Comparison of ENCODE assay signal across 8 cellular contexts in the genomic region with DNA sequence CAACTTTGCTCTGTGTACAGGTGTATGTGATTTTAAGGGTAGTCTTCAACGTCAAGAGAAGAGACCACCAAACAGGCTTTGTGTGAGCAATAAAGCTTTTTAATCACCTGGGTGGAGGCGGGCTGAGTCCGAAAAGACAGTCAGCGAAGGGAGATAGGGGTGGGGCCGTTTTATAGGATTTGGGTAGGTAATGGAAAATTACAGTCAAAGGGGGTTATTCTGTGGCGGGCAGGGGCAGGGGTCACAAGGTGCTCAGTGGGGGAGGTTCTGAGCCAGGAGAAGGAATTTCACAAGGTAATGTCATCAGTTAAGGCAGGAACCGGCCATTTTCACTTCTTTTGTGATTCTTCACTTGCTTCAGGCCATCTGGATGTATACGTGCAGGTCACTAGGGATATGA. TPM values are rescaled to one million over a fixed set of nuclear protein-coding genes. Genes with fewer than 3 reads are reported as not detected.
DNase-seq lines count a peak whose midpoint lies in the region; ATAC-seq, FAIRE-seq and TF ChIP-seq lines count a peak whose summit lies in the region.
"Not testable (repeated sequence)": the region's sequence is repeated elsewhere in the genome, so short reads cannot be mapped to it uniquely, and the experiment has no call there.
"Had no signal": no experiment of that assay in that cellular context is flagged by ENCODE, and none has a peak within 500 bp of the region (broad histone marks: within the 10 kb centered on the region; RNA-seq: fewer than 3 reads in every experiment).

No MANE protein-coding gene starts in this region.

- H3K27ac Mint-ChIP-seq in GM23338 (peak overlapping the region; percentile 86), WTC11 (peak overlapping the region; percentile 78)

- POLR2A ChIA-PET in WTC11 (lab: Charles Lee), result interaction anchor here (1.2 kb wide), 1 partner anchor 9 kb away, joined by 3 read pairs; a partner anchor contains a TSS
- POLR2A ChIA-PET in H1 (lab: Charles Lee; ENCODE audit: partially characterized antibody), result interaction anchor here (1.2 kb wide), 1 partner anchor 220 kb away, joined by 4 read pairs; a partner anchor contains a TSS

- WGBS in H1 (ENCODE audit: extremely low coverage in 1 of 2, insufficient coverage in 1 of 2, insufficient read length in 1 of 2, insufficient replicate concordance in 2 of 2, low coverage in 1 of 2, low lambda C conversion rate in 2 of 2, missing lambda C conversion rate in 1 of 2), 2 experiments, result 62% methylated on average over 8 of the region's 8 CpGs; no CpG with 5 or more reads in 1 of the 2 experiments
- WGBS in mesendoderm (ENCODE audit: extremely low coverage, insufficient coverage, low lambda C conversion rate), result no CpG with 5 or more reads among the region's 8 CpGs

- H3K27ac ChIP-seq in GM23338 (ENCODE audit: low read depth) (peak overlapping the region; percentile 10; the same call in 1 of the 2 replicates), HUES48 (ENCODE audit: low read depth, low read length) (peak overlapping the region; percentile 27)
- not testable (repeated sequence) for H3K27ac ChIP-seq in H1 (ENCODE audit: low read depth, low read length); right atrium auricular region; mesendoderm (ENCODE audit: low read depth, low read length)

- H3K36me3 Mint-ChIP-seq in GM23338 (ENCODE audit: low read depth); WTC11: not testable (repeated sequence)

- H4K20me1 ChIP-seq in GM23338 (replicated peaks; ENCODE audit: insufficient read depth); H1 (replicated peaks in 1 of 2; ENCODE audit: control insufficient read depth in 1 of 2, insufficient read depth in 2 of 2, low read length in 2 of 2): not testable (repeated sequence)

- H3F3A ChIP-seq in GM23338 (replicated peaks; ENCODE audit: low read depth), result not testable (repeated sequence)

- H3K4me1 ChIP-seq in GM23338 (ENCODE audit: insufficient read depth); HUES48 (ENCODE audit: control insufficient read depth, insufficient read depth, low read length); H1 (replicated peaks in 1 of 4; ENCODE audit: control insufficient read depth in 3 of 4, insufficient read depth in 4 of 4, low read length in 3 of 4); right atrium auricular region; mesendoderm (ENCODE audit: control insufficient read depth, low read depth, low read length): not testable (repeated sequence)

- H3K4me2 ChIP-seq in GM23338; H1 (ENCODE audit: insufficient read depth in 1 of 2, low read depth in 2 of 2, low read length in 2 of 2); mesendoderm (ENCODE audit: low read length): not testable (repeated sequence)

- H3K23ac ChIP-seq in H1 (ENCODE audit: insufficient read length); mesendoderm (ENCODE audit: low read length): not testable (repeated sequence)

- H4K91ac ChIP-seq in H1 (replicated peaks; ENCODE audit: insufficient read length, low read length), result not testable (repeated sequence)

- H4K8ac ChIP-seq in H1 (ENCODE audit: extremely low read depth, insufficient read depth, low read length); mesendoderm (ENCODE audit: low read depth, low read length): not testable (repeated sequence)

- H3K9me2 ChIP-seq in GM23338 (ENCODE audit: insufficient read depth), result not testable (repeated sequence)

- TF ChIP-seq POLR2A in H1 (IDR thresholded peaks at IDR 0.05; ENCODE audit: control extremely low read depth in 1 of 2, low read depth in 2 of 2, low read length in 2 of 2), result not testable (repeated sequence)

- H2AK5ac ChIP-seq in H1 (ENCODE audit: low read depth, low read length); mesendoderm (ENCODE audit: low read length): not testable (repeated sequence)

- not testable (repeated sequence) for H3K4me3 Mint-ChIP-seq in GM23338, WTC11

- not testable (repeated sequence) for H3K14ac ChIP-seq in H1 (ENCODE audit: insufficient read length)

- H2BK12ac ChIP-seq in H1 (ENCODE audit: low read depth, low read length), result not testable (repeated sequence)

- not testable (repeated sequence) for H3K4me3 ChIP-seq in GM23338; HUES48 (ENCODE audit: low read depth, low read length); H1 (ENCODE audit: extremely low read depth in 1 of 4, insufficient read depth in 2 of 4, low read depth in 3 of 4, low read length in 4 of 4); right atrium auricular region; mesendoderm (ENCODE audit: low read length)

- not testable (repeated sequence) for H3K27me3 ChIP-seq in GM23338 (ENCODE audit: insufficient read depth); HUES48 (ENCODE audit: control insufficient read depth, insufficient read depth, low read length); H1 (replicated peaks in 1 of 4; ENCODE audit: control insufficient read depth in 3 of 4, extremely low read depth in 1 of 4, insufficient read depth in 3 of 4, low read length in 3 of 4); right atrium auricular region; mesendoderm (ENCODE audit: insufficient read depth, low read length, poor library complexity)

- not testable (repeated sequence) for H3K9me3 ChIP-seq in HUES48 (ENCODE audit: control insufficient read depth, insufficient read depth, low read length); H1 (ENCODE audit: insufficient read depth in 2 of 2, low read depth in 1 of 2, low read length in 1 of 2); right atrium auricular region

- H3K79me2 ChIP-seq in GM23338 (replicated peaks; ENCODE audit: insufficient read depth); H1 (ENCODE audit: control insufficient read depth in 1 of 2, insufficient read depth in 2 of 2, low read length in 2 of 2); mesendoderm (ENCODE audit: control insufficient read depth, insufficient read depth, low read length): not testable (repeated sequence)

- not testable (repeated sequence) for H2BK20ac ChIP-seq in H1 (ENCODE audit: low read length)

- not testable (repeated sequence) for H3K56ac ChIP-seq in H1 (replicated peaks; ENCODE audit: insufficient read length, low read depth, low read length); mesendoderm (ENCODE audit: low read length)

- not testable (repeated sequence) for H3K27me3 Mint-ChIP-seq in GM23338 (ENCODE audit: insufficient read depth, low read depth, poor library complexity); WTC11 (ENCODE audit: low read depth)

- not testable (repeated sequence) for H2BK120ac ChIP-seq in H1 (replicated peaks; ENCODE audit: low read depth, low read length); mesendoderm (ENCODE audit: low read depth, low read length)

- not testable (repeated sequence) for ATAC-seq in GM23338, WTC11

- DNase-seq in GM23338 (ENCODE audit: low spot score) (peak; percentile 10), WTC11 (ENCODE audit: low spot score) (peak; percentile 28), H1 (ENCODE audit: low read depth in 1 of 2, low spot score in 2 of 2) (peak in 1 of 2 experiments; percentile 46), right atrium auricular region (ENCODE audit: low spot score) (peak; percentile 30), mesendoderm (peak; percentile 81)

- H3K23me2 ChIP-seq in H1 (ENCODE audit: low read depth, low read length), result not testable (repeated sequence)

- not testable (repeated sequence) for TF ChIP-seq EP300 in H1 (IDR thresholded peaks at IDR 0.05; ENCODE audit: borderline replicate concordance in 1 of 2, low read depth in 2 of 2, low read length in 2 of 2)

- not testable (repeated sequence) for H3K9ac ChIP-seq in HUES48 (ENCODE audit: low read depth, low read length); H1 (replicated peaks in 1 of 4; ENCODE audit: extremely low read depth in 1 of 4, low read depth in 3 of 4, low read length in 3 of 4); mesendoderm (ENCODE audit: low read length)

- H3K4me1 Mint-ChIP-seq in GM23338 (peaks cover 16% of the 10 kb centered on the region), WTC11 (peaks cover 23% of the 10 kb centered on the region)

- H3K18ac ChIP-seq in H1 (ENCODE audit: extremely low read depth, low read length), result not testable (repeated sequence)
- peak overlapping the region; percentile 28 for H3K18ac ChIP-seq in mesendoderm (ENCODE audit: low read length)

- CTCF ChIA-PET in WTC11 (lab: Charles Lee) (interaction anchor here (2.9 kb wide), 1 partner anchor 10 kb away, joined by 16 read pairs; a partner anchor contains a TSS), H1 (lab: Charles Lee; ENCODE audit: partially characterized antibody) (interaction anchor here (1.2 to 1.3 kb wide), 2 partner anchors 9 to 22 kb away, joined by 4 to 8 read pairs; a partner anchor contains a TSS)

- not testable (repeated sequence) for FAIRE-seq in H1 (lab: Jason Lieb, UNC)

- H3K4ac ChIP-seq in H1 (replicated peaks; ENCODE audit: insufficient read length, low read depth, low read length); mesendoderm (ENCODE audit: low read depth, low read length): not testable (repeated sequence)

- not testable (repeated sequence) for H3K79me1 ChIP-seq in H1 (ENCODE audit: low read depth, low read length); mesendoderm (ENCODE audit: low read length)

- H3K9me3 Mint-ChIP-seq in GM23338, WTC11: not testable (repeated sequence)

- TF ChIP-seq RAD21 in H1 (IDR thresholded peaks at IDR 0.05 in 1 of 2, conservative IDR thresholded peaks at IDR 0.05 in 1 of 2; ENCODE audit: low read depth in 2 of 2, low read length in 2 of 2), result not testable (repeated sequence)

- not testable (repeated sequence) for TF ChIP-seq CTCF in GM23338 (conservative IDR thresholded peaks at IDR 0.05; ENCODE audit: low read depth in 2 of 2); WTC11 (IDR thresholded peaks at IDR 0.05); H1 (IDR thresholded peaks at IDR 0.05; ENCODE audit: control extremely low read depth in 1 of 3, insufficient read depth in 1 of 3, low read depth in 1 of 3, low read length in 3 of 3); right atrium auricular region (IDR thresholded peaks at IDR 0.05)

- not testable (repeated sequence) for H4K5ac ChIP-seq in H1 (ENCODE audit: insufficient read length, low read depth, low read length); mesendoderm (ENCODE audit: low read length)

- not testable (repeated sequence) for H2BK5ac ChIP-seq in H1 (ENCODE audit: low read depth, low read length); mesendoderm (ENCODE audit: low read length)

- H2AFZ ChIP-seq in GM23338; H1 (ENCODE audit: low read length): not testable (repeated sequence)

- H2BK15ac ChIP-seq in H1 (ENCODE audit: low read length); mesendoderm (replicated peaks; ENCODE audit: low read depth): not testable (repeated sequence)

- not testable (repeated sequence) for H3K36me3 ChIP-seq in GM23338 (ENCODE audit: insufficient read depth); HUES48 (ENCODE audit: control insufficient read depth, insufficient read depth, low read length); H1 (ENCODE audit: control insufficient read depth in 2 of 4, insufficient read depth in 4 of 4, low read length in 3 of 4); right atrium auricular region; mesendoderm (ENCODE audit: control insufficient read depth, insufficient read depth, low read length)

RNA-seq across cellular contexts. Expression of a gene that starts 9.4 kb away (rescaled TPM):
- 3.8 TPM in 1 of 2 replicates, not detected in the other for total RNA-seq in GM23338 (2014; rRNA removed; shearing (Covaris generic))
- polyA plus RNA-seq in GM23338 (2016; fragmentation: Nextera tagmentation; extraction: Ambion mirVana) (2.6 and 3.1 TPM in 2 replicates), H1 (2011; rRNA removed) (1.1 and 1.9 TPM in 2 replicates)
- total RNA-seq in WTC11 (2021) (1.6 to 2.5 TPM (median 1.8 TPM) in 3 replicates), right atrium auricular region (1 to 10 TPM; 1.6 to 5.6 TPM)
- 1.4 and 2.7 TPM in 2 replicates for total RNA-seq in H1 (2021; fragmentation: NEBNext Ultra II Directional; extraction: Animal tissue kit (Norgen Biotek cat#: 25700))
- 1.8 TPM for polyA plus RNA-seq in H1 (2011; cell fraction: cytosol; rRNA removed)
- polyA plus RNA-seq in H1 (2011; cell fraction: nucleus; rRNA removed), result not detected
- polyA plus RNA-seq in H1 (2012, experiment 1 of 2), result 0.76 to 1.3 TPM (median 1.1 TPM) in 4 replicates
- polyA plus RNA-seq in H1 (2012, experiment 2 of 2), result 2.2 TPM
- polyA plus RNA-seq in H1 (2013, experiment 1 of 2), result 4.7 TPM
- polyA plus RNA-seq in H1 (2013, experiment 2 of 2), result 3.9 TPM
- polyA minus RNA-seq in H1 (2011; rRNA and poly(A)+ RNA removed), result not detected in 2 replicates
- not detected for polyA minus RNA-seq in H1 (2011; cell fraction: cytosol; rRNA and poly(A)+ RNA removed)
- not detected for polyA minus RNA-seq in H1 (2011; cell fraction: nucleus; rRNA and poly(A)+ RNA removed)
- polyA plus RNA-seq in mesendoderm (2013, experiment 1 of 2), result 6.0 TPM
- 6.3 TPM for polyA plus RNA-seq in mesendoderm (2013, experiment 2 of 2)
- total RNA-seq: CD4-positive, alpha-beta T cell had no signal
- polyA plus RNA-seq: CD8-positive, alpha-beta memory T cell had no signal

RNA-seq across cellular contexts. Expression of a gene that starts 9.5 kb away (rescaled TPM):
- total RNA-seq in GM23338 (2014; rRNA removed; shearing (Covaris generic)), result 8.6 and 11.1 TPM in 2 replicates
- polyA plus RNA-seq in GM23338 (2016; fragmentation: Nextera tagmentation; extraction: Ambion mirVana) (7.5 and 7.7 TPM in 2 replicates), H1 (2011; rRNA removed) (1.8 and 2.3 TPM in 2 replicates)
- total RNA-seq in WTC11 (2021) (17.1 to 17.8 TPM (median 17.2 TPM) in 3 replicates), right atrium auricular region (10 to 100 TPM; 54.7 to 81.4 TPM)
- total RNA-seq in H1 (2021; fragmentation: NEBNext Ultra II Directional; extraction: Animal tissue kit (Norgen Biotek cat#: 25700)), result 13.2 and 13.4 TPM in 2 replicates
- polyA plus RNA-seq in H1 (2011; cell fraction: cytosol; rRNA removed), result 4.2 TPM
- 2.5 TPM for polyA plus RNA-seq in H1 (2011; cell fraction: nucleus; rRNA removed)
- 5.8 to 8.6 TPM (median 6.7 TPM) in 4 replicates for polyA plus RNA-seq in H1 (2012, experiment 1 of 2)
- polyA plus RNA-seq in H1 (2012, experiment 2 of 2), result 0.30 TPM
- polyA plus RNA-seq in H1 (2013, experiment 1 of 2), result 21.9 TPM
- polyA plus RNA-seq in H1 (2013, experiment 2 of 2), result 24.8 TPM
- 6.1 and 18.5 TPM in 2 replicates for polyA minus RNA-seq in H1 (2011; rRNA and poly(A)+ RNA removed)
- polyA minus RNA-seq in H1 (2011; cell fraction: cytosol; rRNA and poly(A)+ RNA removed), result 8.8 TPM
- 8.3 TPM for polyA minus RNA-seq in H1 (2011; cell fraction: nucleus; rRNA and poly(A)+ RNA removed)
- polyA plus RNA-seq in mesendoderm (2013, experiment 1 of 2), result 19.6 TPM
- 19.2 TPM for polyA plus RNA-seq in mesendoderm (2013, experiment 2 of 2)
